15 cellular contexts compared by ENCODE assay signal in the genomic region with DNA sequence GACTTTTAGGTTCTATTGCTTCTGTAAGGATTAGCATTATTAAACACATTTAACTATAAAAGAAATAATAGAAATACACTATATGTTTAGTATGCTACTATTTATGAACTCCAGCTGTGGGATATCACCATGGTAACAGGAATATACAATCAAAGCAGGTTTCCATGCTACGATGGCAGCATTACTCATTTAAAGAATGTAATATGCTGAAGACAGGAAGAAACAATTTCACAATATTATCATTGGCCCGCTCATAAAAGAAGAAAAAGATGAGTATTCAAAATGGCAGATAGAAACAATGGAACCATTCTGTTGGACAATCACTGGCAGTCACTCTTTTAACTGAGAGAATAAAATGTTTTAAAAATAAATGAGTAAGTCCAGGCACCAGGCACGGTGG.
DNase-seq lines count a peak whose midpoint lies in the region; ATAC-seq, FAIRE-seq and TF ChIP-seq lines count a peak whose summit lies in the region.
"Had no signal": no experiment of that assay in that cellular context is flagged by ENCODE, and none has a peak within 500 bp of the region (broad histone marks: within the 10 kb centered on the region; RNA-seq: fewer than 3 reads in every experiment).

No MANE protein-coding gene starts in this region.

- WGBS in K562 (ENCODE audit: insufficient coverage, low coverage, missing lambda C conversion rate), result 37% methylated on average over 3 of the region's 3 CpGs

- intact Hi-C loops in K562 (cut with micrococcal nuclease), result no loop called here
- intact Hi-C loops in mucosa of descending colon (cut with DNase I, micrococcal nuclease), result no loop called here

- TF ChIP-seq POLR2A in K562 (conservative IDR thresholded peaks at IDR 0.05), result no peak

- CTCF ChIA-PET in AG04450 (lab: Charles Lee) (no interaction called here), K562 (lab: Yijun Ruan, JAX; ENCODE audit: low intra/inter-chr PET ratio) (no interaction called here)

- TF ChIP-seq CTCF in AG04450 (IDR thresholded peaks at IDR 0.05; ENCODE audit: low read depth, low read length) (no peak), K562 (IDR thresholded peaks at IDR 0.05 in 2 of 3, conservative IDR thresholded peaks at IDR 0.05 in 1 of 3; ENCODE audit: insufficient read depth in 2 of 3, low read depth in 1 of 3, low read length in 3 of 3) (no peak), mucosa of descending colon (IDR thresholded peaks at IDR 0.05) (no peak)

- H3K27ac ChIP-seq in AG04450 (ENCODE audit: low read depth, low read length), result no peak overlapping the region
- H3K27ac ChIP-seq in K562 (ENCODE audit: extremely low read depth, low read depth, low read length), result no peak overlapping the region
- H3K27ac ChIP-seq: HL-60, SJSA1, WERI-Rb-1 had no signal

- no peak for FAIRE-seq in K562 (lab: Jason Lieb, UNC)

- H3K36me3 ChIP-seq in K562 (ENCODE audit: control insufficient read depth, insufficient read depth, low read length), result no peaks in the 10 kb centered on the region; the same call in 2 of the 3 replicates
- H3K36me3 ChIP-seq in mucosa of descending colon (ENCODE audit: low read depth), result no peaks in the 10 kb centered on the region
- H3K36me3 ChIP-seq: SJSA1 had no signal

- H3K4me2 ChIP-seq in K562 (ENCODE audit: insufficient read depth, low read length), result no peak overlapping the region

- BruUV-seq in K562 (replicated peaks; lab: Mats Ljungman, UMichigan), result no TSS peak

- no peak for TF ChIP-seq RAD21 in K562 (CRISPR knock-in tag; conservative IDR thresholded peaks at IDR 0.05 in 1 of 2, IDR thresholded peaks at IDR 0.05 in 1 of 2)

- DNase-seq in AG04450 (ENCODE audit: low read depth, low spot score), result peak; percentile 58
- peak; percentile 71 for DNase-seq in HCEC 1CT
- DNase-seq in K562 (ENCODE audit: extremely low read depth in 1 of 4, low spot score in 3 of 4), result no peak
- peak; percentile 88 for DNase-seq in iris pigment epithelial cell (ENCODE audit: low read depth)
- no peak for DNase-seq in ecto neural progenitor cell (ENCODE audit: low spot score)
- DNase-seq in mucosa of descending colon, result no peak
- DNase-seq in cerebellum (ENCODE audit: low spot score), result no peak
- DNase-seq: aorta, erythroblast, NCI-H1417, NCI-H526, WERI-Rb-1 had no signal

- no peaks in the 10 kb centered on the region for H3K79me2 ChIP-seq in K562 (ENCODE audit: control insufficient read depth, insufficient read depth, low read length)

- H3K4me1 ChIP-seq in K562 (replicated peaks in 1 of 2; ENCODE audit: control insufficient read depth in 2 of 2, insufficient read depth in 2 of 2, low read length in 2 of 2) (no peaks in the 10 kb centered on the region), mucosa of descending colon (ENCODE audit: low read depth) (no peaks in the 10 kb centered on the region)
- H3K4me1 ChIP-seq: SJSA1 had no signal

- no peaks in the 10 kb centered on the region for H3K27me3 ChIP-seq in AG04450 (ENCODE audit: control insufficient read depth, insufficient read depth, low read length)
- H3K27me3 ChIP-seq in K562 (ENCODE audit: control insufficient read depth in 2 of 2, insufficient read depth in 2 of 2, low read length in 2 of 2), result no peaks in the 10 kb centered on the region
- H3K27me3 ChIP-seq: SJSA1 had no signal

- H4K20me1 ChIP-seq in K562 (replicated peaks; ENCODE audit: control insufficient read depth, insufficient read depth, low read length), result no peaks in the 10 kb centered on the region

- no peaks in the 10 kb centered on the region for H3K9me3 ChIP-seq in AG04450 (ENCODE audit: control insufficient read depth, insufficient read depth, low read length)
- no peaks in the 10 kb centered on the region for H3K9me3 ChIP-seq in K562 (replicated peaks; ENCODE audit: control insufficient read depth, insufficient read depth, low read depth, low read length)
- no peaks in the 10 kb centered on the region for H3K9me3 ChIP-seq in mucosa of descending colon
- H3K9me3 ChIP-seq: SJSA1 had no signal

- H3K4me3 ChIP-seq in AG04450 (ENCODE audit: low read depth, low read length) (no peak overlapping the region), K562 (no peak overlapping the region), mucosa of descending colon (no peak overlapping the region)
- H3K4me3 ChIP-seq: SJSA1 had no signal

- no peaks in the 10 kb centered on the region for H3K9me1 ChIP-seq in K562 (ENCODE audit: control insufficient read depth, insufficient read depth, low read length)

- H2AFZ ChIP-seq in K562 (ENCODE audit: low read depth, low read length), result no peak overlapping the region

- in situ Hi-C loops in K562 (cut with MboI), result loop anchor here (25.0 kb wide), 1 partner anchor 872 kb away; no protein-coding TSS in a partner anchor

- no peak for TF ChIP-seq EP300 in K562 (IDR thresholded peaks at IDR 0.05; ENCODE audit: low read length)

- POLR2A ChIA-PET in AG04450 (lab: Yijun Ruan, JAX) (no interaction called here), K562 (lab: Yijun Ruan, JAX) (no interaction called here)

- ATAC-seq in K562, result no peak
- no peak for ATAC-seq in mucosa of descending colon
- no peak for ATAC-seq in GM21381 (IDR thresholded peaks at IDR 0.05; ENCODE audit: unreplicated experiment)

- no peak overlapping the region for H3K9ac ChIP-seq in K562 (ENCODE audit: insufficient read depth in 1 of 2, low read depth in 2 of 2, low read length in 2 of 2)

TF ChIP-seq in K562, 482 proteins besides CTCF, POLR2A, EP300 and RAD21:
- TF ChIP-seq KLF13 (tag; IDR thresholded peaks at IDR 0.05; ENCODE audit: borderline replicate concordance, low read depth) (no peak), ZNF140 (CRISPR knock-in tag; IDR thresholded peaks at IDR 0.05) (no peak), ZNF134 (CRISPR knock-in tag; conservative IDR thresholded peaks at IDR 0.05) (no peak), TAF1 (IDR thresholded peaks at IDR 0.05; ENCODE audit: control insufficient read depth, extremely low read depth, insufficient read depth, low read length, severe bottlenecking) (no peak), CCNT2 (IDR thresholded peaks at IDR 0.05; ENCODE audit: borderline replicate concordance, extremely low read depth, insufficient read length, low read depth, low read length) (no peak), RFX1 (IDR thresholded peaks at IDR 0.05) (peak; percentile 54)
- TF ChIP-seq, protein P1, sequence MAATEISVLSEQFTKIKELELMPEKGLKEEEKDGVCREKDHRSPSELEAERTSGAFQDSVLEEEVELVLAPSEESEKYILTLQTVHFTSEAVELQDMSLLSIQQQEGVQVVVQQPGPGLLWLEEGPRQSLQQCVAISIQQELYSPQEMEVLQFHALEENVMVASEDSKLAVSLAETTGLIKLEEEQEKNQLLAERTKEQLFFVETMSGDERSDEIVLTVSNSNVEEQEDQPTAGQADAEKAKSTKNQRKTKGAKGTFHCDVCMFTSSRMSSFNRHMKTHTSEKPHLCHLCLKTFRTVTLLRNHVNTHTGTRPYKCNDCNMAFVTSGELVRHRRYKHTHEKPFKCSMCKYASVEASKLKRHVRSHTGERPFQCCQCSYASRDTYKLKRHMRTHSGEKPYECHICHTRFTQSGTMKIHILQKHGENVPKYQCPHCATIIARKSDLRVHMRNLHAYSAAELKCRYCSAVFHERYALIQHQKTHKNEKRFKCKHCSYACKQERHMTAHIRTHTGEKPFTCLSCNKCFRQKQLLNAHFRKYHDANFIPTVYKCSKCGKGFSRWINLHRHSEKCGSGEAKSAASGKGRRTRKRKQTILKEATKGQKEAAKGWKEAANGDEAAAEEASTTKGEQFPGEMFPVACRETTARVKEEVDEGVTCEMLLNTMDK (IDR thresholded peaks at IDR 0.05; ENCODE audit: borderline replicate concordance, insufficient read depth, low read depth, low read length, poor library complexity, severe bottlenecking), result no peak

Comparison
In these comparisons a context has a peak if more than half of its experiments do, and no peak if none do; other contexts are left out.
1. DNase-seq: peak in AG04450 (single experiment), HCEC 1CT (single experiment) and iris pigment epithelial cell (single experiment); none in K562 (0 of 4), ecto neural progenitor cell (single experiment), mucosa of descending colon (0 of 3) and cerebellum (single experiment).